Comparison of ENCODE assay signal across 8 cellular contexts in the genomic region with DNA sequence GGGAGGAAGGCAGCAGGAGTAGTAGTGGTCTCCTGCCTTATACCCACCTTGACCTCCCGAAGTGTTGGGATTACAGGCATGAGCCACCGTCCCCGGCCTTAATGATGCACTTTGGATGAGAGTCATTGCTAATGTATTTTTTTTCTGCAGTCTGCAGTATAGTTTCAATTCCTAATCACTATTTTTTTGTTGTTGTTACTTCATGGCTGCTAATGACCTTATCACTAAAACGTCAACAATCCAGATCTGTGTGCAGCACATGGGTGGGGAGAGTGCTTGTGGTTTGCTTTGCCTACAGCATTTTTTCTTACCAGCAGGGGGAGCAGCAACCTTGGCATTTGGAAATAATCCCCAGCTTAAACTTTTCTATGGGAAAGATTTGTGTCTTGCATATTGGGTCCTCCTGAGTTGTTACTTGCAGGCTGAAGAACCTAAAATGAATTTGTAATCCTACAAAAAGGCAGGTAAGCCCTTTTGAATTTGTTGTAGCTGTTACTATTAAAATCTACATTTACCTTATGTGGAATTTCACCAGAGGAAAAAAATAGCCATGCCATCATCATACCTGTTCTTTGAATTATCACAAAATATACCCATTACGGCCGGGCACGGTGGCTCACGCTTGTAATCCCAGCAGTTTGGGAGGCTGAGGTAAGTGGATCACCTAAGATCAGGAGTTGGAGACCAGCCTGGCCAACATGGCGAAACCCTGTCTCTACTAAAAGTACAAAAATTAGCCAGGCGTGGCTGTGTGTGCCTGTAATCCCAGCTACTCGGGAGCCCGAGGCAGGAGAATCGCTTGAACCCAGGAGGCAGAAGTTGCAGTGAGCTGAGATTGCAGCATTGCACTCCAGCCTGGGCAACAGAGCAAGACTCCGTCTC. TPM values are rescaled to one million over a fixed set of nuclear protein-coding genes. Genes with fewer than 3 reads are reported as not detected.
DNase-seq lines count a peak whose midpoint lies in the region; ATAC-seq, FAIRE-seq and TF ChIP-seq lines count a peak whose summit lies in the region.

No MANE protein-coding gene starts in this region.

- no peak overlapping the region for H3K4me2 ChIP-seq in SU-DHL-6 (ENCODE audit: low read depth, low read length, poor library complexity, severe bottlenecking)

- H3K27ac ChIP-seq in SU-DHL-6 (ENCODE audit: low read depth, low read length) (no peak overlapping the region), heart left ventricle (no peak overlapping the region)

- no peaks in the 10 kb centered on the region for H3K79me2 ChIP-seq in SU-DHL-6 (ENCODE audit: insufficient read depth, low read length)

- H3K36me3 Mint-ChIP-seq in activated naive CD8-positive, alpha-beta T cell: no peaks in the 10 kb centered on the region

- H3F3A ChIP-seq in SU-DHL-6 (ENCODE audit: insufficient read depth): 0 out of 2 replicates have a peak, but pooled peaks cover 5% of the 10 kb centered on the region

- WGBS in heart left ventricle, 4 donors: 70 to 75% (median 72%) methylated on average over 14 of the region's 14 CpGs

- peaks cover 59% of the 10 kb centered on the region for H3K4me1 Mint-ChIP-seq in activated naive CD8-positive, alpha-beta T cell (ENCODE audit: low read depth)

- no peaks in the 10 kb centered on the region for H4K20me1 ChIP-seq in SU-DHL-6 (ENCODE audit: low read depth, low read length)

- no peak overlapping the region for H2AFZ ChIP-seq in SU-DHL-6 (ENCODE audit: low read depth, low read length, severe bottlenecking)

- peak overlapping the region; percentile 89 for H3K27ac Mint-ChIP-seq in activated naive CD8-positive, alpha-beta T cell

- no peak overlapping the region for H3K4me3 ChIP-seq in SU-DHL-6 (ENCODE audit: insufficient read depth, low read length, poor library complexity, severe bottlenecking)
- no peak overlapping the region for H3K4me3 ChIP-seq in heart left ventricle

- H3K36me3 ChIP-seq in SU-DHL-6 (ENCODE audit: low read length): no peaks in the 10 kb centered on the region
- H3K36me3 ChIP-seq in heart left ventricle: no peaks in the 10 kb centered on the region

- peaks cover 0 to 13% (median 3%) of the 10 kb centered on the region in 12 donors for H3K4me1 ChIP-seq in heart left ventricle

- H3K9me3 ChIP-seq in SU-DHL-6 (ENCODE audit: insufficient read depth, low read length) (no peaks in the 10 kb centered on the region), heart left ventricle (no peaks in the 10 kb centered on the region)

- no peaks in the 10 kb centered on the region for H3K27me3 ChIP-seq in SU-DHL-6 (ENCODE audit: low read length)
- no peaks in the 10 kb centered on the region for H3K27me3 ChIP-seq in heart left ventricle

- no peaks in the 10 kb centered on the region for H3K9me2 ChIP-seq in SU-DHL-6 (replicated peaks; ENCODE audit: insufficient read depth, low read length)

- no peaks in the 10 kb centered on the region for H3K9me3 Mint-ChIP-seq in activated naive CD8-positive, alpha-beta T cell (ENCODE audit: low read depth)

- ATAC-seq in GM21447 (IDR thresholded peaks at IDR 0.05; ENCODE audit: unreplicated experiment) (peak; percentile 65), heart left ventricle (peak in 3 of 4 donors; percentile 71 to 79 (median 74)), GM21737 (IDR thresholded peaks at IDR 0.05; ENCODE audit: unreplicated experiment) (no peak)

- peak overlapping the region; percentile 33 for H3K4me3 Mint-ChIP-seq in activated naive CD8-positive, alpha-beta T cell

- no peak for TF ChIP-seq POLR2A in heart left ventricle (IDR thresholded peaks at IDR 0.05)

- no peaks in the 10 kb centered on the region for H3K27me3 Mint-ChIP-seq in activated naive CD8-positive, alpha-beta T cell

- intact Hi-C loops in heart left ventricle (cut with DNase I): loop anchor here in 7 of 10 donors (2.0 to 10.0 kb wide), 7 partner anchors 158 to 596 kb away; a partner anchor contains a TSS

- no peak for FAIRE-seq in D721Med (lab: Jason Lieb, UNC)

- TF ChIP-seq CTCF in D721Med (IDR thresholded peaks at IDR 0.05; ENCODE audit: insufficient read depth, missing control alignments) (peak; percentile 91), LNCAP (IDR thresholded peaks at IDR 0.05) (peak; percentile 93), SU-DHL-6 (IDR thresholded peaks at IDR 0.05; ENCODE audit: insufficient read depth, low read length, poor library complexity, severe bottlenecking) (peak; percentile 88), heart left ventricle (IDR thresholded peaks at IDR 0.05) (peak; percentile 72 to 95 (median 87))

- peak; percentile 45 for DNase-seq in D721Med (ENCODE audit: insufficient read length, low spot score)
- peak in 3 of 5 donors; percentile 46 to 62 (median 48) for DNase-seq in heart left ventricle
- peak; percentile 67 for DNase-seq in retina

- no peak overlapping the region for H3K9ac ChIP-seq in SU-DHL-6 (ENCODE audit: low read length)

RNA-seq across cellular contexts. Expression of a gene that starts 6.3 kb away (rescaled TPM):
- 10 to 100 TPM in 2 of 9 donors, 1 to 10 TPM in 7; 6.9 to 11.0 (median 9.6) TPM for total RNA-seq in heart left ventricle
- 1 to 10 TPM; 9.2 to 9.8 TPM for polyA plus RNA-seq in heart left ventricle

RNA-seq across cellular contexts. Expression of a gene that starts 17.1 kb away (rescaled TPM):
- total RNA-seq in heart left ventricle: not detected
- polyA plus RNA-seq in heart left ventricle: not detected

RNA-seq across cellular contexts. Expression of a gene that starts 31.7 kb away (rescaled TPM):
- total RNA-seq in heart left ventricle: 1 to 10 TPM in 2 of 9 donors, under 1 TPM in 7; 0.09 to 7.3 (median 0.44) TPM
- polyA plus RNA-seq in heart left ventricle: under 1 TPM; 0.25 to 0.42 TPM

RNA-seq across cellular contexts. Expression of a gene that starts 40.1 kb away (rescaled TPM):
- total RNA-seq in heart left ventricle: 10 to 100 TPM in 2 of 9 donors, 1 to 10 TPM in 7; 1.0 to 39.2 (median 1.9) TPM
- polyA plus RNA-seq in heart left ventricle: 1 to 10 TPM in 1 of 2 donors, under 1 TPM in 1; 0.80 to 1.9 TPM
